17 cellular contexts compared by ENCODE assay signal in genomic region chr18:77911973-77912372, GRCh38.
DNase-seq lines count a peak whose midpoint lies in the region; ATAC-seq and TF ChIP-seq lines count a peak whose summit lies in the region.
"Had no signal": no experiment of that assay in that cellular context is flagged by ENCODE, and none has a peak within 500 bp of the region (broad histone marks: within the 10 kb centered on the region; RNA-seq: fewer than 3 reads in every experiment).

No MANE protein-coding gene starts in this region.

- peaks cover 0 to 37% (median 22%) of the 10 kb centered on the region in 45 donors for H3K27me3 ChIP-seq in dorsolateral prefrontal cortex
- H3K27me3 ChIP-seq: Peyer's patch had no signal

- no peak for ATAC-seq in HG02970 (IDR thresholded peaks at IDR 0.05; ENCODE audit: low FRiP score, unreplicated experiment)
- ATAC-seq: A549, Right ventricle myocardium inferior had no signal

- H3K4me3 Mint-ChIP-seq in glutamatergic neuron (ENCODE audit: unreplicated experiment), result peak overlapping the region; percentile 62
- no peak overlapping the region for H3K4me3 Mint-ChIP-seq in activated T-cell treated with anti-CD3 and anti-CD28 coated beads, Interleukin-2, amount 50 U/mL, for 24 hours

- H3K27me3 Mint-ChIP-seq in glutamatergic neuron (ENCODE audit: unreplicated experiment), result peaks cover 7% of the 10 kb centered on the region
- H3K27me3 Mint-ChIP-seq in activated T-cell treated with anti-CD3 and anti-CD28 coated beads, Interleukin-2, amount 50 U/mL, for 24 hours, result peaks cover 13% of the 10 kb centered on the region

- H3K9me3 Mint-ChIP-seq in glutamatergic neuron (ENCODE audit: unreplicated experiment), result peaks cover 12% of the 10 kb centered on the region
- H3K9me3 Mint-ChIP-seq in activated T-cell treated with anti-CD3 and anti-CD28 coated beads, Interleukin-2, amount 50 U/mL, for 24 hours, result no peaks in the 10 kb centered on the region

- H3K27ac Mint-ChIP-seq in glutamatergic neuron (ENCODE audit: unreplicated experiment), result peak overlapping the region; percentile 71
- no peak overlapping the region for H3K27ac Mint-ChIP-seq in activated T-cell treated with anti-CD3 and anti-CD28 coated beads, Interleukin-2, amount 50 U/mL, for 24 hours

- intact Hi-C loops in dorsolateral prefrontal cortex (cut with DNase I), result no loop called here

- DNase-seq in COR-L47 (lab: John Stamatoyannopoulos, UW) (peak; percentile 24), NCI-H1417 treated with DMSO at 0.1 percent for 48 hours (lab: John Stamatoyannopoulos, UW) (peak; percentile 79), NCI-H524 treated with DMSO at 0.1 percent for 48 hours (lab: John Stamatoyannopoulos, UW) (peak; percentile 65), glutamatergic neuron (peak; percentile 68), dorsolateral prefrontal cortex (no peak)
- DNase-seq in activated CD4-positive, alpha-beta T cell treated with anti-CD3 and anti-CD28 coated beads for 4 hours, result no peak
- DNase-seq in activated T-cell treated with anti-CD3 and anti-CD28 coated beads, Interleukin-2, amount 50 U/mL, for 24 hours, result no peak
- DNase-seq: C1 segment of cervical spinal cord, KBM-7, MV-4-11, NCI-H1694 treated with DMSO at 0.1 percent for 48 hours, NCI-H526, Peyer's patch had no signal

- H3K27ac ChIP-seq in dorsolateral prefrontal cortex, result no peak overlapping the region
- H3K27ac ChIP-seq: A549, Peyer's patch, SK-N-MC had no signal

- peaks cover 19% of the 10 kb centered on the region for H3K4me1 Mint-ChIP-seq in glutamatergic neuron (ENCODE audit: low read depth, unreplicated experiment)
- no peaks in the 10 kb centered on the region for H3K4me1 Mint-ChIP-seq in activated T-cell treated with anti-CD3 and anti-CD28 coated beads, Interleukin-2, amount 50 U/mL, for 24 hours (ENCODE audit: low read depth)

- H3K36me3 Mint-ChIP-seq in glutamatergic neuron (ENCODE audit: unreplicated experiment), result no peaks in the 10 kb centered on the region
- H3K36me3 Mint-ChIP-seq in activated T-cell treated with anti-CD3 and anti-CD28 coated beads, Interleukin-2, amount 50 U/mL, for 24 hours (ENCODE audit: low read depth), result no peaks in the 10 kb centered on the region

- H3K4me3 ChIP-seq in dorsolateral prefrontal cortex, result peak overlapping the region in 22 of 59 donors; percentile 1 to 50 (median 24)
- H3K4me3 ChIP-seq: A549, Peyer's patch, SK-N-MC had no signal

- TF ChIP-seq CTCF in glutamatergic neuron (IDR thresholded peaks at IDR 0.05; ENCODE audit: partially characterized antibody, unreplicated experiment) (no peak), dorsolateral prefrontal cortex (IDR thresholded peaks at IDR 0.05 in 54 of 56, conservative IDR thresholded peaks at IDR 0.05 in 2 of 56; ENCODE audit: low read depth in 1 of 56, partially characterized antibody in 56 of 56) (no peak)

Comparison
In these comparisons a context has a peak if more than half of its experiments do, and no peak if none do; other contexts are left out.
1. DNase-seq: peak in COR-L47 (single experiment), NCI-H1417 treated with DMSO at 0.1 percent for 48 hours (single experiment), NCI-H524 treated with DMSO at 0.1 percent for 48 hours (single experiment) and glutamatergic neuron (single experiment); none in activated CD4-positive, alpha-beta T cell treated with anti-CD3 and anti-CD28 coated beads for 4 hours (0 of 2), dorsolateral prefrontal cortex (0 of 10) and activated T-cell treated with anti-CD3 and anti-CD28 coated beads, Interleukin-2, amount 50 U/mL, for 24 hours (single experiment).